ENCODE assay signal across 8 cellular contexts in the genomic region with DNA sequence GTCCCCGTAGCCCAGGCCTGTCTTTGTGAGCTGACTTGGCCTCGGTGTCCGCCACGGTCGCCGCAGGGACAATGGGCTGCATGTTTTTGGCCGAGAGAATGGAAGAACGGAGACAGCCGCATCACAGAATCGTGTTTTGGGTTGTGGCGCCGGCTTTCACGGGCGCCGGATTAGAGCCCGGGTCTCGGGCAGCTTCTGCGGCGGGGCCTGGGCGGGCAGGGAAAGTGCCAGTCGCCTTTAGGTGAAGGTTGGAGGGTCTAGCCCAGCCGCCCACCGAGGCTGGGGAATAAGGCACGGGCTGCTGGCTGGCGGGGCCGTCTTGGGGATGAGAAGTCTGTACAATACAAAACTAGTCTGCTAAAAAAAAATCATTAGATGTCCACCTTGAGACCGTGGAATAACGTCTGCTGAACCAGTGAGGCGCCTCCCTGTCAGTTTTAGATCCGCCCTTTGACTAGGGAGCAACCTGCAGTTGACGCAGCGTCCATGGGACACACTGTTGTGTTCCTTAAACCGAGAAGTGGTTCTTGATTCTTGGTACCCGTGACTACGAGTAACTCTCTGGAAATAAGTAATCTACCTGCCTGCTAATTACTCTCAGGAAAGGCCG. TPM values are rescaled to one million over a fixed set of nuclear protein-coding genes. Genes with fewer than 3 reads are reported as not detected.
DNase-seq lines count a peak whose midpoint lies in the region; ATAC-seq and TF ChIP-seq lines count a peak whose summit lies in the region.

No MANE protein-coding gene starts in this region.

- H3K27me3 ChIP-seq in lower lobe of right lung (ENCODE audit: low read depth) = no peaks in the 10 kb centered on the region

- peaks cover 44% of the 10 kb centered on the region for H3K4me1 ChIP-seq in lower lobe of right lung

- intact Hi-C loops in lower lobe of right lung (cut with DNase I) = no loop called here

- H3K4me3 ChIP-seq in lower lobe of right lung = peak overlapping the region; percentile 91

- peak; percentile 58 to 82 (median 82) for DNase-seq in NCI-H1417 (lab: John Stamatoyannopoulos, UW)
- DNase-seq in NCI-H1417 treated with DMSO at 0.1 percent for 48 hours (lab: John Stamatoyannopoulos, UW) = no peak
- DNase-seq in NCI-H2029 treated with DMSO at 0.1 percent for 48 hours (lab: John Stamatoyannopoulos, UW) = peak; percentile 58
- peak; percentile 14 to 22 for DNase-seq in activated CD4-positive, alpha-beta T cell treated with anti-CD3 and anti-CD28 coated beads for 24 hours (ENCODE audit: low read depth in 2 of 2)
- DNase-seq in dermis blood vessel endothelial cell = peak; percentile 71
- DNase-seq in lower lobe of right lung = peak; percentile 70
- peak; percentile 7 to 17 (median 9) for DNase-seq in stimulated activated CD4-positive, alpha-beta T cell treated with anti-CD3 and anti-CD28 coated beads, TNF-alpha, amount 100 ng/mL, for 4 hours (ENCODE audit: low read depth in 3 of 3)

- peak; percentile 17 for ATAC-seq in HG02840 (IDR thresholded peaks at IDR 0.05; ENCODE audit: low FRiP score, unreplicated experiment)
- ATAC-seq in lower lobe of right lung = peak; percentile 73 to 78

- TF ChIP-seq CTCF in lower lobe of right lung (IDR thresholded peaks at IDR 0.05) = no peak

- peaks cover 38% of the 10 kb centered on the region for H3K36me3 ChIP-seq in lower lobe of right lung

- peak overlapping the region; percentile 98 for H3K27ac ChIP-seq in lower lobe of right lung

- no peaks in the 10 kb centered on the region for H3K9me3 ChIP-seq in lower lobe of right lung

RNA-seq across cellular contexts. Expression of a gene that starts 0.6 kb away (rescaled TPM):
- total RNA-seq in dermis blood vessel endothelial cell (22.4 and 41.5 TPM in 2 replicates), lower lobe of right lung (23.6 TPM)

RNA-seq across cellular contexts. Expression of a gene that starts 0.7 kb away (rescaled TPM):
- total RNA-seq in dermis blood vessel endothelial cell = 14.8 and 16.5 TPM in 2 replicates
- 26.6 TPM for total RNA-seq in lower lobe of right lung

RNA-seq across cellular contexts. Expression of a gene that starts 44.3 kb away (rescaled TPM):
- 39.7 and 58.4 TPM in 2 replicates for total RNA-seq in dermis blood vessel endothelial cell
- 27.8 TPM for total RNA-seq in lower lobe of right lung
